ENCODE assay signal across 34 cellular contexts in the genomic region with DNA sequence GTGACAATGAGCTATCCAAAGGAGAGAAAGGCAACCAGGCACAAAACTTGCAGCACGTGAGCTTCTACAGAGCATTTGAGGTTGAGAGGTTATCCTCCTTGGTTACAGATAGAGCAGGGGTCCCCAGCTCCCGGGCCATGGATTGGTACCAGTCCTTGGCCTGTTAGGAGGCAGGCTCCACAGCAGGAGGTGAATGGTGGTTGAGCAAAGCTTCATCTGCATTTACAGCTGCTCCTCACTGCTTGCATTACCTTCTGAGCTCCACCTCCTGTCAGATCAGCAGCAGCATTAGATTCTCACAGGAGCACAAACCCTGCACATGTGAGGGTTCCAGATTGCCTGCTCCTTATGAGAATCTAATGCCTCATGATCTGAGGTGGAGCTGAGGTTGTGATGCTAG. TPM values are rescaled to one million over a fixed set of nuclear protein-coding genes. Genes with fewer than 3 reads are reported as not detected.
"Had no signal": no experiment of that assay in that cellular context is flagged by ENCODE, and none has a peak within 500 bp of the region (broad histone marks: within the 10 kb centered on the region; RNA-seq: fewer than 3 reads in every experiment).

No MANE protein-coding gene starts in this region.

- H3K4me1 ChIP-seq: gastrocnemius medialis, left lung, neural progenitor cell, prostate gland, right atrium auricular region, suprapubic skin, transverse colon, upper lobe of right lung, vagina had no signal

- ATAC-seq: effector memory CD8-positive, alpha-beta T cell; gastrocnemius medialis; left cardiac atrium; left lung; naive thymus-derived CD4-positive, alpha-beta T cell; sciatic nerve; stimulated activated naive CD8-positive, alpha-beta T cell treated with anti-CD3 and anti-CD28 coated beads, Interleukin-15, amount 100 ng/mL, for 72 hours; upper lobe of right lung had no signal

- DNase-seq: dermis blood vessel endothelial cell; effector memory CD8-positive, alpha-beta T cell; foreskin fibroblast; gastrocnemius medialis; left cardiac atrium; left lung; mesenchymal stem cell; midbrain; naive thymus-derived CD4-positive, alpha-beta T cell; nucleus accumbens; stimulated activated CD4-positive, alpha-beta T cell treated with anti-CD3 and anti-CD28 coated beads, Interleukin-12 subunit alpha, Interleukin-12 subunit beta, amount 100 ng/mL, for 4 hours; stimulated activated CD4-positive, alpha-beta T cell treated with anti-CD3 and anti-CD28 coated beads, Interleukin-1b, Interleukin-23, amount 100 ng/mL, for 48 hours; stimulated activated CD4-positive, alpha-beta T cell treated with anti-CD3 and anti-CD28 coated beads, Interleukin-4, amount 100 ng/mL, for 1 hour; stimulated activated CD8-positive, alpha-beta memory T cell treated with anti-CD3 and anti-CD28 coated beads, Interleukin-4, amount 100 ng/mL, for 48 hours; stimulated activated naive CD4-positive, alpha-beta T cell; stimulated activated naive CD8-positive, alpha-beta T cell treated with anti-CD3 and anti-CD28 coated beads, Interleukin-15, amount 100 ng/mL, for 72 hours; transverse colon; upper lobe of right lung had no signal

- H2AFZ ChIP-seq: neural progenitor cell had no signal

- H3K9me3 Mint-ChIP-seq: effector memory CD8-positive, alpha-beta T cell; stimulated activated naive CD8-positive, alpha-beta T cell treated with anti-CD3 and anti-CD28 coated beads, Interleukin-15, amount 100 ng/mL, for 72 hours had no signal

- H3K36me3 ChIP-seq: gastrocnemius medialis, left lung, neural progenitor cell, prostate gland, right atrium auricular region, suprapubic skin, transverse colon, upper lobe of right lung, vagina had no signal

- H3K4me3 Mint-ChIP-seq: effector memory CD8-positive, alpha-beta T cell; naive thymus-derived CD4-positive, alpha-beta T cell; nephron; neural progenitor cell; stimulated activated naive CD8-positive, alpha-beta T cell treated with anti-CD3 and anti-CD28 coated beads, Interleukin-15, amount 100 ng/mL, for 72 hours had no signal

- H3K9me3 ChIP-seq: gastrocnemius medialis, prostate gland, suprapubic skin, transverse colon, upper lobe of right lung, vagina had no signal

- H3K27ac ChIP-seq: coronary artery, gastrocnemius medialis, left lung, neural progenitor cell, prostate gland, right atrium auricular region, suprapubic skin, transverse colon, upper lobe of right lung, vagina had no signal

- H3K4me1 Mint-ChIP-seq: naive thymus-derived CD4-positive, alpha-beta T cell; nephron; neural progenitor cell; stimulated activated naive CD8-positive, alpha-beta T cell treated with anti-CD3 and anti-CD28 coated beads, Interleukin-15, amount 100 ng/mL, for 72 hours had no signal

- FAIRE-seq: islet of Langerhans had no signal

- H3K27me3 ChIP-seq: gastrocnemius medialis, left lung, neural progenitor cell, right atrium auricular region, suprapubic skin, transverse colon, upper lobe of right lung, vagina had no signal

- H3K36me3 Mint-ChIP-seq: naive thymus-derived CD4-positive, alpha-beta T cell; neural progenitor cell had no signal

- H3K4me3 ChIP-seq: coronary artery, gastrocnemius medialis, left lung, neural progenitor cell, prostate gland, right atrium auricular region, smooth muscle cell, suprapubic skin, transverse colon, upper lobe of right lung, vagina had no signal

- H3K4me2 ChIP-seq: neural progenitor cell, smooth muscle cell had no signal

- H3K27ac Mint-ChIP-seq: effector memory CD8-positive, alpha-beta T cell; naive thymus-derived CD4-positive, alpha-beta T cell; nephron; neural progenitor cell; stimulated activated naive CD8-positive, alpha-beta T cell treated with anti-CD3 and anti-CD28 coated beads, Interleukin-15, amount 100 ng/mL, for 72 hours had no signal

RNA-seq across cellular contexts. Expression of gene ST8SIA3, which starts 57.8 kb away (rescaled TPM):
- total RNA-seq: dermis blood vessel endothelial cell; gastrocnemius medialis; glomerular endothelial cell; kidney epithelial cell; left cardiac atrium; left lung; lower leg skin; lung microvascular endothelial cell; naive thymus-derived CD4-positive, alpha-beta T cell; osteocyte; right atrium auricular region; sciatic nerve; smooth muscle cell; suprapubic skin; upper lobe of right lung had no signal
- polyA plus RNA-seq: esophagus; naive thymus-derived CD4-positive, alpha-beta T cell; smooth muscle cell had no signal
